ENCODE assay signal across 8 cellular contexts in the genomic region with DNA sequence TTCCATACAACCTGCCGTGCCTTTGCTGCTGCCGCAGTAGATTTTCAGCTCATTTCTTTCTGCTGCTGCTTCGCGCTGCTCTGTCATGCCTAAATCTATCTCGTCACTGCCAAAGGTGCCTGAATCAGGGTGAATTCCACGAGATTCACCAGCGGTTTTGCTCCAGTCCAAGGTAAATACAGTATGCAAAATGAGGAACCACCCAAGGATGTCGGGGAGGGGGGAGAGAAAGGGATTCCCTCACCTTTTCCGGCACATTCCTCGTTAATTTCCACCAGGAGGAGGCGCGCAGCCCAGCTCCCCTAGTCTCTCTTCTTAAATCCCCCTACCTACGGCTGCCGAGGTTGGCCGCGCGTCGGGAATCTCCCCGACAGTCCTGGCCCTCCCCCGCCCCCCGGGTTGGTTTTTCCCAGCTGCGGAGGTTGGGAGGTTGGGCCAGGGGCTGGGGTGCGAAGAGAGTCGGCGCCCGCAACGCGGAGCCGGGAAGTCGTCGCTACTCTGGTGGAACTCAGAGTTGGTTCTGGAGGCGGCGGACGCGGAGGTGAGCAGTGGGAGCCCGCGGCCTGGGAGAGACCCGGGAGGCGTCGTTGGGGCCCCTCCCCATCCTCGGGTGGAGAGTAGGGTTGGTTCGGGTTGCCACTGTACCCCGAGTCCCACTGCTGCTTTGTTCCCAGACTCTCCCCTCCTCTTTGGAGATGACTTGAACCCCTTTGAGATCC. TPM values are rescaled to one million over a fixed set of nuclear protein-coding genes. Genes with fewer than 3 reads are reported as not detected.
DNase-seq lines count a peak whose midpoint lies in the region; ATAC-seq, FAIRE-seq and TF ChIP-seq lines count a peak whose summit lies in the region.

Gene TPBG, plus strand, starts transcription at position 450 of the 719 bp plus-strand sequence. CDS start 1,145 bp downstream, outside the sequence.

- peak; percentile 38 for ATAC-seq in HG02938 (IDR thresholded peaks at IDR 0.05; ENCODE audit: unreplicated experiment)
- peak; percentile 66 for ATAC-seq in GM12878

- H3K4me1 ChIP-seq in GM12878 (ENCODE audit: control insufficient read depth, insufficient read depth, low read length) = no peaks in the 10 kb centered on the region

- peak; percentile 46 for TF ChIP-seq POLR2A in GM12878 (IDR thresholded peaks at IDR 0.05; ENCODE audit: low read depth, low read length)

- in situ Hi-C loops in GM12878 (cut with MboI) = no loop called here

- H3K36me3 ChIP-seq in GM12878 (ENCODE audit: control insufficient read depth in 2 of 2, insufficient read depth in 2 of 2, low read length in 1 of 2) = no peaks in the 10 kb centered on the region

- TF ChIP-seq RAD21 in GM12878 (IDR thresholded peaks at IDR 0.05; ENCODE audit: insufficient read depth, low read depth, low read length) = 0 out of 2 replicates have a peak, but pooled peaks have one; percentile 10

- RAD21 ChIA-PET in GM12878 (lab: Charles Lee; ENCODE audit: unreplicated experiment) = no interaction called here

- intact Hi-C loops in GM12878 (cut with micrococcal nuclease; ENCODE audit: unreplicated experiment) = loop anchor here (10.0 kb wide), 2 partner anchors 89 to 701 kb away; partner anchors contain the start of genes DOP1A and UBE3D

- H3K4me2 ChIP-seq in GM12878 (ENCODE audit: control insufficient read depth, insufficient read depth) = peak within 1 kb of the TSS; percentile 86

- H3K79me2 ChIP-seq in GM12878 (ENCODE audit: control insufficient read depth, insufficient read depth, low read length) = no peaks in the 10 kb centered on the region

- H3K4me3 ChIP-seq in GM12878 = peak within 1 kb of the TSS; percentile 77

- H3K9ac ChIP-seq in GM12878 (ENCODE audit: control insufficient read depth, insufficient read depth, low read length) = peak within 1 kb of the TSS; percentile 58

- CTCF ChIA-PET in GM12878 (lab: Yijun Ruan, JAX) = interaction anchor here (1.4 kb wide), 1 partner anchor 93 kb away, joined by 3 read pairs; no protein-coding TSS in a partner anchor

- TF ChIP-seq EP300 in GM12878 (IDR thresholded peaks at IDR 0.05; ENCODE audit: borderline replicate concordance in 1 of 2, control insufficient read depth in 1 of 2, low read depth in 2 of 2, low read length in 2 of 2) = no peak

- DNase-seq in stimulated activated CD4-positive, alpha-beta T cell treated with anti-CD3 and anti-CD28 coated beads, Interleukin-4, amount 100 ng/mL, for 1 hour = peak; percentile 21
- DNase-seq in stimulated activated CD4-positive, alpha-beta T cell treated with anti-CD3 and anti-CD28 coated beads, Interleukin-1b, Interleukin-23, amount 100 ng/mL, for 48 hours = no peak
- DNase-seq in GM12878 (ENCODE audit: low read depth, low spot score) = no peak
- DNase-seq in iPS DF 19.7 (ENCODE audit: low read depth, low spot score) = peak; percentile 75
- peak; percentile 65 for DNase-seq in renal cortical epithelial cell (ENCODE audit: low read depth)
- DNase-seq in activated gamma-delta T cell treated with Interleukin-2 at 50 U/mL for 16 hours = no peak

- FAIRE-seq in GM12878 (lab: Jason Lieb, UNC) = no peak

- peak in 2 of 3 experiments; percentile 15 to 38; a peak in 2 of 6 replicates for TF ChIP-seq CTCF in GM12878 (IDR thresholded peaks at IDR 0.05 in 2 of 3, conservative IDR thresholded peaks at IDR 0.05 in 1 of 3; ENCODE audit: control insufficient read depth in 2 of 3, extremely low read depth in 1 of 3, insufficient read depth in 1 of 3, low read depth in 3 of 3, low read length in 3 of 3)

- no peak within 1 kb of the TSS; the same call in 1 of the 2 replicates for H3K27ac ChIP-seq in GM12878 (ENCODE audit: control insufficient read depth, insufficient read depth)

- 22% methylated on average over 41 of the region's 43 CpGs for whole genome bisulfite sequencing in GM12878 (ENCODE audit: insufficient coverage, insufficient replicate concordance, low lambda C conversion rate, missing lambda C conversion rate)

- POLR2A ChIA-PET in GM12878 (lab: Charles Lee) = no interaction called here

- SMC1A ChIA-PET in GM12878 (lab: Charles Lee; ENCODE audit: uncharacterized antibody, unreplicated experiment) = no interaction called here

- no peaks in the 10 kb centered on the region; the same call in 2 of the 3 replicates for H3K9me3 ChIP-seq in GM12878 (replicated peaks; ENCODE audit: control insufficient read depth, insufficient read depth, low read length)

- no peaks in the 10 kb centered on the region for H4K20me1 ChIP-seq in GM12878 (ENCODE audit: control insufficient read depth, insufficient read depth)

- no TSS peak for BruUV-seq in GM12878 (replicated peaks; lab: Mats Ljungman, UMichigan)

- H3K27me3 ChIP-seq in GM12878 (replicated peaks in 1 of 2; ENCODE audit: control insufficient read depth in 2 of 2, insufficient read depth in 2 of 2, low read length in 1 of 2) = peaks cover 3 to 5% of the 10 kb centered on the region in 2 experiments; a peak in 2 of 4 replicates

- peak within 1 kb of the TSS; percentile 80 for H2AFZ ChIP-seq in GM12878 (ENCODE audit: control insufficient read depth, low read depth, low read length)

TF ChIP-seq in PFSK-1, 5 proteins besides CTCF, POLR2A, EP300 and RAD21 (continues in another document):
- no peak for TF ChIP-seq FOXP2 (optimal IDR thresholded peaks at IDR 0.05; ENCODE audit: borderline replicate concordance, extremely low read depth, extremely low read length, insufficient read depth)
- no peak for TF ChIP-seq TAF1 (IDR thresholded peaks at IDR 0.05; ENCODE audit: borderline replicate concordance, insufficient read depth, low read length)

TF ChIP-seq in GM12878, 131 proteins besides CTCF, POLR2A, EP300 and RAD21 (continues in another document):
- TF ChIP-seq POLR2AphosphoS2 (IDR thresholded peaks at IDR 0.05; ENCODE audit: low read depth, low read length) (no peak), ZNF24 (IDR thresholded peaks at IDR 0.05) (no peak), ASH2L (IDR thresholded peaks at IDR 0.05; ENCODE audit: borderline replicate concordance, low read depth) (no peak), HCFC1 (IDR thresholded peaks at IDR 0.05; ENCODE audit: low read length) (no peak), IKZF1 (conservative IDR thresholded peaks at IDR 0.05) (peak; percentile 56), SREBF1 (IDR thresholded peaks at IDR 0.05; ENCODE audit: low read length) (peak; percentile 80), PAX5 (IDR thresholded peaks at IDR 0.05; ENCODE audit: borderline replicate concordance, low read depth, low read length) (no peak), CREB1 (IDR thresholded peaks at IDR 0.05; ENCODE audit: low read depth) (0 out of 2 replicates have a peak, but pooled peaks have one; percentile 33), GATAD2B (conservative IDR thresholded peaks at IDR 0.05; ENCODE audit: low read depth) (no peak), SRF (IDR thresholded peaks at IDR 0.05; ENCODE audit: low read depth in 2 of 2, low read length in 2 of 2) (no peak), PML (IDR thresholded peaks at IDR 0.05; ENCODE audit: low read length) (no peak)
- TF ChIP-seq, protein P1, sequence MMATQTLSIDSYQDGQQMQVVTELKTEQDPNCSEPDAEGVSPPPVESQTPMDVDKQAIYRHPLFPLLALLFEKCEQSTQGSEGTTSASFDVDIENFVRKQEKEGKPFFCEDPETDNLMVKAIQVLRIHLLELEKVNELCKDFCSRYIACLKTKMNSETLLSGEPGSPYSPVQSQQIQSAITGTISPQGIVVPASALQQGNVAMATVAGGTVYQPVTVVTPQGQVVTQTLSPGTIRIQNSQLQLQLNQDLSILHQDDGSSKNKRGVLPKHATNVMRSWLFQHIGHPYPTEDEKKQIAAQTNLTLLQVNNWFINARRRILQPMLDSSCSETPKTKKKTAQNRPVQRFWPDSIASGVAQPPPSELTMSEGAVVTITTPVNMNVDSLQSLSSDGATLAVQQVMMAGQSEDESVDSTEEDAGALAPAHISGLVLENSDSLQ (IDR thresholded peaks at IDR 0.05) = no peak
- TF ChIP-seq, protein P2, sequence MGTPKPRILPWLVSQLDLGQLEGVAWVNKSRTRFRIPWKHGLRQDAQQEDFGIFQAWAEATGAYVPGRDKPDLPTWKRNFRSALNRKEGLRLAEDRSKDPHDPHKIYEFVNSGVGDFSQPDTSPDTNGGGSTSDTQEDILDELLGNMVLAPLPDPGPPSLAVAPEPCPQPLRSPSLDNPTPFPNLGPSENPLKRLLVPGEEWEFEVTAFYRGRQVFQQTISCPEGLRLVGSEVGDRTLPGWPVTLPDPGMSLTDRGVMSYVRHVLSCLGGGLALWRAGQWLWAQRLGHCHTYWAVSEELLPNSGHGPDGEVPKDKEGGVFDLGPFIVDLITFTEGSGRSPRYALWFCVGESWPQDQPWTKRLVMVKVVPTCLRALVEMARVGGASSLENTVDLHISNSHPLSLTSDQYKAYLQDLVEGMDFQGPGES (IDR thresholded peaks at IDR 0.05) = no peak

RNA-seq across cellular contexts. Expression of gene TPBG, which starts in this region (rescaled TPM):
- polyA plus RNA-seq in PFSK-1 (2012; ENCODE audit: insufficient read length, low read depth) = 3.8 TPM
- total RNA-seq in GM12878 (2013; cell fraction: nucleolus; rRNA removed) = 1.0 and 1.1 TPM in 2 replicates
- total RNA-seq in GM12878 (2014; rRNA removed) (0.73 and 1.1 TPM in 2 replicates), GM12878 (2014; rRNA removed; fragmentation: Illumina TruSeq; extraction: Trizol) (0.18 and 0.27 TPM in 2 replicates), GM12878 (2021) (0.48 and 0.59 TPM in 2 replicates), renal cortical epithelial cell (20.0 and 38.4 TPM in 2 replicates)
- 1.3 TPM for polyA plus RNA-seq in GM12878 (2011; ENCODE audit: low read depth)
- polyA plus RNA-seq in GM12878 (2011; rRNA removed) (0.58 and 0.75 TPM in 2 replicates), GM12878 (2014; fragmentation: Illumina TruSeq; extraction: Trizol) (0.47 and 0.76 TPM in 2 replicates), GM12878 (2014; fragmentation: Nextera tagmentation; extraction: Ambion mirVana) (under 1 TPM; 0.06 to 0.33 TPM), GM12878 (2014; rRNA removed) (0.79 and 0.86 TPM in 2 replicates), GM12878 (2016; fragmentation: Nextera tagmentation; extraction: Ambion mirVana) (under 1 TPM; 0.82 to 0.98 TPM)
- polyA plus RNA-seq in GM12878 (2011; cell fraction: cytosol; rRNA removed) = 0.52 and 0.59 TPM in 2 replicates
- polyA plus RNA-seq in GM12878 (2011; cell fraction: nucleus; rRNA removed) = 2.4 and 3.6 TPM in 2 replicates
- 2.0 and 3.1 TPM in 2 replicates for polyA plus RNA-seq in GM12878 (2012)
- polyA minus RNA-seq in GM12878 (2011; rRNA and poly(A)+ RNA removed) = 0.31 and 0.66 TPM in 2 replicates
- polyA minus RNA-seq in GM12878 (2011; cell fraction: cytosol; rRNA and poly(A)+ RNA removed) = 0.73 and 1.3 TPM in 2 replicates
- polyA minus RNA-seq in GM12878 (2011; cell fraction: nucleus; rRNA and poly(A)+ RNA removed) = 0.73 and 1.1 TPM in 2 replicates

Comparison
In these comparisons a context has a peak if more than half of its experiments do, and no peak if none do; other contexts are left out.
1. DNase-seq: peak in stimulated activated CD4-positive, alpha-beta T cell treated with anti-CD3 and anti-CD28 coated beads, Interleukin-4, amount 100 ng/mL, for 1 hour (single experiment), iPS DF 19.7 (single experiment) and renal cortical epithelial cell (single experiment); none in stimulated activated CD4-positive, alpha-beta T cell treated with anti-CD3 and anti-CD28 coated beads, Interleukin-1b, Interleukin-23, amount 100 ng/mL, for 48 hours (single experiment), GM12878 (single experiment) and activated gamma-delta T cell treated with Interleukin-2 at 50 U/mL for 16 hours (single experiment).